8 cellular contexts compared by ENCODE assay signal in the genomic region with DNA sequence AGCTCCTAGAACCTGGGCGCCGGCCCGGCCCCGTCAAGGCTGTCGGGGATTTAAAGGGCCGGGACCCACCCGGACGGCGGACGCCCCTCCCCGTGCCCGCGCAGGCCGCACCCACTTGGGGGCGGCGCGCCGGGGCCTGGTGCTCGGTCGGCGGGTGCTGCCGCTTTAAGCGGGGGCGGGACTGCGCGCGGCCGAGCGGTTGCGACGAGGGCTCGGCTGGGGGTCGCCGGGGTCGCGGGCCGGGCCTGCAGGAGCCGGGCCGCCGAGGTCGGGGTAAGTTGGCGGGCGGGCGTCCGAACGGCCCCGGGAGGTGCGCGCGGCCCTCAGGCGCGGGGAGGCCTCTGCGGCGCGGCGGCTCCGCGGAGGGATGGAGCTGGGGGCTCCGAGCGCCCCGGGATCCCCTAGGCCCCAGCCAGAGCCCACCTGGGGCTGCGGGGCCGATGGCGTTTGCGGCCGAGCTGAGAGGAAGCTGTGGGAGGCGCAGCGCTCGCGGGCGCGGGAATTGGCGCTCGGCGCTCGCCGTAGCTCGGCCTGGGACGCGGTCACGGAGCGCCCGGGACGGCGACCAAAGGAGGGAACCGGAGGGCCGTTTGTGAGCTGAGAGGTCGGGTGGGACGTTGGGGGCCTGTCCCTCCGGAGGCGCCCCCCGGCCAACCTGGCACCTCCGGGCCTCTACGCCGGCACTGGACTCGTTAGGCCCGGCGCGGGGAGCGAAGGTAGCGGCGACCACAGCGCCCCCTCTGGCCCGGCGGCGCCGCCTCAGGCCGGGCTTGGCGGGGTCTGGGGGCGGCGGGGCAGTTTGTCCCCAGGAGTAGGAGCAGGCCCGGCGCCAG. TPM values are rescaled to one million over a fixed set of nuclear protein-coding genes. Genes with fewer than 3 reads are reported as not detected.
DNase-seq lines count a peak whose midpoint lies in the region; ATAC-seq and TF ChIP-seq lines count a peak whose summit lies in the region.

A gene (plus strand): TSS at position 168 of the 833 bp plus-strand sequence. CDS start 2,619 bp downstream, outside the sequence.

- H3K4me3 ChIP-seq in epithelial cell of proximal tubule (ENCODE audit: low read depth, low read length) (peak within 1 kb of the TSS; percentile 99), mucosa of rectum (ENCODE audit: low read length in 2 of 2) (peak within 1 kb of the TSS; percentile 83 to 93)

- DNase-seq in NOMO-1 (lab: John Stamatoyannopoulos, UW; ENCODE audit: unreplicated experiment in 2 of 2) (peak; percentile 46 to 72), activated T-cell treated with anti-CD3 and anti-CD28 coated beads for 48 hours (ENCODE audit: low read depth) (peak; percentile 80), epithelial cell of proximal tubule (ENCODE audit: low read depth) (no peak)
- DNase-seq in stimulated activated CD8-positive, alpha-beta memory T cell treated with anti-CD3 and anti-CD28 coated beads, Interleukin-4, amount 100 ng/mL, for 48 hours, result peak; percentile 83

- H3K4me1 ChIP-seq in mucosa of rectum (ENCODE audit: control insufficient read depth in 2 of 2, insufficient read depth in 2 of 2, low read length in 2 of 2), result peaks cover 9 to 14% of the 10 kb centered on the region in 2 donors

- TF ChIP-seq CTCF in C4-2B (conservative IDR thresholded peaks at IDR 0.05) (peak; percentile 93), epithelial cell of proximal tubule (conservative IDR thresholded peaks at IDR 0.05; ENCODE audit: low read depth, low read length) (peak; percentile 62)

- H3K9me3 ChIP-seq in mucosa of rectum (ENCODE audit: control insufficient read depth in 2 of 2, low read length in 2 of 2), result no peaks in the 10 kb centered on the region

- no peaks in the 10 kb centered on the region for H3K27me3 ChIP-seq in mucosa of rectum (ENCODE audit: control insufficient read depth in 2 of 2, insufficient read depth in 2 of 2, low read length in 2 of 2)

- peaks cover 8 to 15% of the 10 kb centered on the region in 2 donors for H3K36me3 ChIP-seq in mucosa of rectum (ENCODE audit: control insufficient read depth in 2 of 2, insufficient read depth in 2 of 2, low read length in 2 of 2)

- ATAC-seq in GM19035 (IDR thresholded peaks at IDR 0.05; ENCODE audit: unreplicated experiment) (peak; percentile 66), HG03354 (IDR thresholded peaks at IDR 0.05; ENCODE audit: poor library complexity, severe bottlenecking, unreplicated experiment) (peak; percentile 70)

- H3K9ac ChIP-seq in mucosa of rectum (ENCODE audit: low read depth in 1 of 2, low read length in 2 of 2), result peak within 1 kb of the TSS; percentile 88 to 92

- H3K27ac ChIP-seq in C4-2B, result peak within 1 kb of the TSS; percentile 92
- H3K27ac ChIP-seq in mucosa of rectum (ENCODE audit: low read depth in 2 of 2, low read length in 2 of 2), result peak within 1 kb of the TSS; percentile 83

RNA-seq across cellular contexts. Expression of the gene that starts here (rescaled TPM):
- 18.2 and 18.3 TPM in 2 replicates for total RNA-seq in epithelial cell of proximal tubule
